Comparison of ENCODE assay signal across 14 cellular contexts in genomic region chr19:37973666-37974065, GRCh38.
"Had no signal": no experiment of that assay in that cellular context is flagged by ENCODE, and none has a peak within 500 bp of the region (broad histone marks: within the 10 kb centered on the region; RNA-seq: fewer than 3 reads in every experiment).

No MANE protein-coding gene starts in this region.

- H3K27me3 Mint-ChIP-seq: activated CD8-positive, alpha-beta T cell treated with anti-CD3 and anti-CD28 coated beads for 36 hours had no signal

- ATAC-seq: activated CD8-positive, alpha-beta T cell treated with anti-CD3 and anti-CD28 coated beads for 36 hours; heart left ventricle; right cardiac atrium had no signal

- H3K4me1 ChIP-seq: colonic mucosa had no signal

- H3K27me3 ChIP-seq: colonic mucosa, heart left ventricle, suprapubic skin, upper lobe of left lung had no signal

- FAIRE-seq: endothelial cell of umbilical vein, islet of Langerhans had no signal

- H3K36me3 ChIP-seq: colonic mucosa, suprapubic skin, upper lobe of left lung had no signal

- H3K4me3 ChIP-seq: colonic mucosa, heart left ventricle, smooth muscle cell, suprapubic skin, upper lobe of left lung had no signal

- H3K27ac ChIP-seq: colonic mucosa, heart left ventricle, suprapubic skin, upper lobe of left lung had no signal

- H3K4me3 Mint-ChIP-seq: activated CD8-positive, alpha-beta T cell treated with anti-CD3 and anti-CD28 coated beads for 36 hours had no signal

- DNase-seq: activated CD8-positive, alpha-beta memory T cell treated with anti-CD3 and anti-CD28 coated beads, Interleukin-2, amount 50 U/mL, for 4 hours; activated CD8-positive, alpha-beta T cell treated with anti-CD3 and anti-CD28 coated beads for 36 hours; activated naive CD4-positive, alpha-beta T cell; colonic mucosa; foreskin melanocyte; heart left ventricle; right cardiac atrium; stimulated activated naive CD4-positive, alpha-beta T cell treated with Interleukin-2 at 50 U/mL for 16 hours; T-helper 9 cell; upper lobe of left lung had no signal

- H3K9me3 ChIP-seq: colonic mucosa had no signal

- H3K4me2 ChIP-seq: smooth muscle cell had no signal

- H3K27ac Mint-ChIP-seq: activated CD8-positive, alpha-beta T cell treated with anti-CD3 and anti-CD28 coated beads for 36 hours had no signal
